ENCODE assay signal across 19 cellular contexts in the genomic region with DNA sequence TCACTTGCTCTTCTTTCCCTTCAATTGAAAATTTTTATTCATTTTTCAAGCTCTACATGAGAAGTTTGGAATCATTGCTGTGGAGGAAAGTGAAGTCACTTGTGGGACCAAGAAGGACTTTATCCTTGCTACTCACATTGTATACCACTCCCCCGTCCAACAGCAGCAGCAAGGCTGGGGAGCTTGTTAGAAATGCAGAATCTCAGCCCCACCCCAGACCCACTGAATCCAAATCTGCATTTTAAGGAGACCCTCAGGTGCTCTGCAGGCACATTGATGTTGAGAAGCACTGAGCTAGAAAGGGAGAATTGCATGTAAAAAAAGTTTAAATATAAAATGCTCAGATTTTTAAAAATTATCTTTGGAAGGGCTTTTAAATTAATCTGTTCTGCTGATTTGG.
"Had no signal": no experiment of that assay in that cellular context is flagged by ENCODE, and none has a peak within 500 bp of the region (broad histone marks: within the 10 kb centered on the region; RNA-seq: fewer than 3 reads in every experiment).

No MANE protein-coding gene starts in this region.

- H3K4me1 Mint-ChIP-seq: central memory CD8-positive, alpha-beta T cell; nephron; stimulated activated naive B cell treated with anti-CD40 and anti-IgM and Interleukin-4, amounts not matched to agents 10 μg/mL and 1 μg/mL and 100 μg/mL, for 72 hours; T-helper 17 cell had no signal

- H3K27me3 Mint-ChIP-seq: progenitor cell of endocrine pancreas had no signal

- H3K27me3 ChIP-seq: esophagus squamous epithelium, ovary, right lobe of liver, stomach, suprapubic skin, tibial artery had no signal

- H3K4me3 Mint-ChIP-seq: activated T-cell treated with anti-CD3 and anti-CD28 coated beads, Interleukin-2, amount 50 U/mL, for 72 hours; central memory CD8-positive, alpha-beta T cell; dendritic cell treated with granulocyte-macrophage colony-stimulating factor and Interleukin-4, amounts not matched to agents 40 ng/mL and 50 ng/mL, for 4 days; nephron; stimulated activated naive B cell treated with anti-CD40 and anti-IgM and Interleukin-4, amounts not matched to agents 10 μg/mL and 1 μg/mL and 100 μg/mL, for 72 hours; T-helper 17 cell had no signal

- H3K27ac ChIP-seq: esophagus squamous epithelium, ovary, right lobe of liver, stomach, suprapubic skin, tibial artery had no signal

- H3K4me3 ChIP-seq: esophagus squamous epithelium, ovary, right lobe of liver, stomach, suprapubic skin, tibial artery had no signal

- H3K4me1 ChIP-seq: esophagus squamous epithelium, right lobe of liver, stomach, suprapubic skin, tibial artery had no signal

- H3K36me3 Mint-ChIP-seq: activated naive CD4-positive, alpha-beta T cell treated with anti-CD3 and anti-CD28 coated beads, Interleukin-2, amount 50 U/mL, for 72 hours; stimulated activated naive B cell treated with anti-CD40 and anti-IgM and Interleukin-4, amounts not matched to agents 10 μg/mL and 1 μg/mL and 100 μg/mL, for 72 hours had no signal

- H3K9me3 Mint-ChIP-seq: activated T-cell treated with anti-CD3 and anti-CD28 coated beads, Interleukin-2, amount 50 U/mL, for 72 hours; central memory CD8-positive, alpha-beta T cell; dendritic cell treated with granulocyte-macrophage colony-stimulating factor and Interleukin-4, amounts not matched to agents 40 ng/mL and 50 ng/mL, for 4 days; nephron; stimulated activated naive B cell treated with anti-CD40 and anti-IgM and Interleukin-4, amounts not matched to agents 10 μg/mL and 1 μg/mL and 100 μg/mL, for 72 hours had no signal

- H3K36me3 ChIP-seq: esophagus squamous epithelium, ovary, right lobe of liver, stomach, suprapubic skin, tibial artery had no signal

- DNase-seq: activated naive CD4-positive, alpha-beta T cell; activated T-cell treated with anti-CD3 and anti-CD28 coated beads for 4 hours; activated T-cell treated with anti-CD3 and anti-CD28 coated beads, Interleukin-2, amount 50 U/mL, for 72 hours; esophagus squamous epithelium; foreskin melanocyte; left ventricle myocardium superior; ovary; right lobe of liver; stimulated activated naive B cell treated with anti-CD40 and anti-IgM and Interleukin-4, amounts not matched to agents 10 μg/mL and 1 μg/mL and 100 μg/mL, for 72 hours; stomach; T-helper 17 cell; T1000; tibial artery had no signal

- ATAC-seq: activated T-cell treated with anti-CD3 and anti-CD28 coated beads, Interleukin-2, amount 50 U/mL, for 72 hours; left ventricle myocardium superior; right lobe of liver; T-helper 17 cell had no signal

- H3K9me3 ChIP-seq: esophagus squamous epithelium, ovary, right lobe of liver, stomach, suprapubic skin, tibial artery had no signal

- H3K27ac Mint-ChIP-seq: activated naive CD4-positive, alpha-beta T cell treated with anti-CD3 and anti-CD28 coated beads, Interleukin-2, amount 50 U/mL, for 72 hours; activated T-cell treated with anti-CD3 and anti-CD28 coated beads, Interleukin-2, amount 50 U/mL, for 72 hours; dendritic cell treated with granulocyte-macrophage colony-stimulating factor and Interleukin-4, amounts not matched to agents 40 ng/mL and 50 ng/mL, for 4 days; nephron; progenitor cell of endocrine pancreas; stimulated activated naive B cell treated with anti-CD40 and anti-IgM and Interleukin-4, amounts not matched to agents 10 μg/mL and 1 μg/mL and 100 μg/mL, for 72 hours; T-helper 17 cell had no signal
